Comparison of ENCODE assay signal across 10 cellular contexts in genomic region chr1:41804176-41804575, GRCh38.
A peak's percentile ranks its signal among the peaks of the same experiment; 100 is the strongest.
DNase-seq lines count a peak whose midpoint lies in the region; ATAC-seq and TF ChIP-seq lines count a peak whose summit lies in the region.
"Had no signal": no experiment of that assay in that cellular context is flagged by ENCODE, and none has a peak within 500 bp of the region (broad histone marks: within the 10 kb centered on the region; RNA-seq: fewer than 3 reads in every experiment).

No MANE protein-coding gene starts in this region.

- POLR2A ChIA-PET in CD8-positive, alpha-beta T cell (lab: Charles Lee): interaction anchor here (1.4 kb wide), 1 partner anchor 15 kb away, joined by 4 read pairs; no protein-coding TSS in a partner anchor
- POLR2A ChIA-PET in activated CD4-positive, alpha-beta T cell treated with anti-CD3 and anti-CD28 coated beads, Interleukin-2, amount 10 ng/mL, durations not matched to agents 7 days and 5 days (lab: Charles Lee): no interaction called here

- no peak overlapping the region for H3K4me3 ChIP-seq in CD8-positive, alpha-beta T cell (ENCODE audit: low read depth, low read length)
- H3K4me3 ChIP-seq in GM23338 (no peak overlapping the region), endodermal cell (ENCODE audit: low read length) (no peak overlapping the region)

- 0 out of 2 replicates have a peak overlapping the region, but pooled peaks have one; percentile 32 for H2AFZ ChIP-seq in GM23338

- no peaks in the 10 kb centered on the region for H3K9me2 ChIP-seq in GM23338 (ENCODE audit: insufficient read depth)

- CTCF ChIA-PET in CD8-positive, alpha-beta T cell (lab: Charles Lee): interaction anchor here (1.0 to 3.2 kb wide), 6 partner anchors 8 to 230 kb away, joined by 3 to 12 read pairs (median 5); no protein-coding TSS in a partner anchor
- CTCF ChIA-PET in activated CD4-positive, alpha-beta T cell treated with anti-CD3 and anti-CD28 coated beads, Interleukin-2, amount 10 ng/mL, durations not matched to agents 7 days and 5 days (lab: Charles Lee): interaction anchor here (1.3 to 1.8 kb wide), 3 partner anchors 12 to 20 kb away, joined by 3 to 6 read pairs (median 3); no protein-coding TSS in a partner anchor

- H3K36me3 ChIP-seq in CD8-positive, alpha-beta T cell (ENCODE audit: insufficient read depth, low read length): no peaks in the 10 kb centered on the region
- H3K36me3 ChIP-seq in GM23338 (ENCODE audit: insufficient read depth) (no peaks in the 10 kb centered on the region), endodermal cell (ENCODE audit: control insufficient read depth, insufficient read depth, low read length) (no peaks in the 10 kb centered on the region)

- no peaks in the 10 kb centered on the region for H3K27me3 ChIP-seq in CD8-positive, alpha-beta T cell (ENCODE audit: insufficient read depth, low read length)
- H3K27me3 ChIP-seq in GM23338 (ENCODE audit: insufficient read depth) (no peaks in the 10 kb centered on the region), endodermal cell (ENCODE audit: control insufficient read depth, insufficient read depth, low read length, poor library complexity, severe bottlenecking) (no peaks in the 10 kb centered on the region)

- TF ChIP-seq CTCF in CD8-positive, alpha-beta T cell (IDR thresholded peaks at IDR 0.05): no peak
- TF ChIP-seq CTCF in GM23338 (conservative IDR thresholded peaks at IDR 0.05; ENCODE audit: low read depth in 2 of 2) (no peak), endodermal cell (conservative IDR thresholded peaks at IDR 0.05) (peak; percentile 11)

- H3K4me3 Mint-ChIP-seq in CD8-positive, alpha-beta T cell: peak overlapping the region; percentile 8
- H3K4me3 Mint-ChIP-seq in GM23338 (no peak overlapping the region), endodermal cell (no peak overlapping the region)
- H3K4me3 Mint-ChIP-seq in activated CD4-positive, alpha-beta T cell treated with anti-CD3 and anti-CD28 coated beads, Interleukin-2, amount 10 ng/mL, durations not matched to agents 7 days and 5 days: no peak overlapping the region
- H3K4me3 Mint-ChIP-seq: brain, nephron progenitor cell had no signal

- H3K79me2 ChIP-seq in GM23338 (replicated peaks; ENCODE audit: insufficient read depth): no peaks in the 10 kb centered on the region

- no peaks in the 10 kb centered on the region for H4K20me1 ChIP-seq in GM23338 (replicated peaks; ENCODE audit: insufficient read depth)

- no peak overlapping the region for H3K9ac ChIP-seq in endodermal cell (ENCODE audit: extremely low read depth, low read length, poor library complexity, severe bottlenecking)

- H3K27ac Mint-ChIP-seq in CD8-positive, alpha-beta T cell: peak overlapping the region; percentile 84
- H3K27ac Mint-ChIP-seq in GM23338 (no peak overlapping the region), endodermal cell (no peak overlapping the region)
- peak overlapping the region; percentile 73 for H3K27ac Mint-ChIP-seq in activated CD4-positive, alpha-beta T cell treated with anti-CD3 and anti-CD28 coated beads, Interleukin-2, amount 10 ng/mL, durations not matched to agents 7 days and 5 days
- H3K27ac Mint-ChIP-seq: brain, nephron progenitor cell had no signal

- H3K4me1 Mint-ChIP-seq in CD8-positive, alpha-beta T cell (ENCODE audit: low read depth): peaks cover 86% of the 10 kb centered on the region
- H3K4me1 Mint-ChIP-seq in GM23338: peaks cover 7% of the 10 kb centered on the region; the same call in 2 of the 3 replicates
- peaks cover 94% of the 10 kb centered on the region for H3K4me1 Mint-ChIP-seq in activated CD4-positive, alpha-beta T cell treated with anti-CD3 and anti-CD28 coated beads, Interleukin-2, amount 10 ng/mL, durations not matched to agents 7 days and 5 days
- H3K4me1 Mint-ChIP-seq in endodermal cell: no peaks in the 10 kb centered on the region

- H3K27me3 Mint-ChIP-seq in CD8-positive, alpha-beta T cell (ENCODE audit: low read depth): no peaks in the 10 kb centered on the region
- H3K27me3 Mint-ChIP-seq in GM23338 (ENCODE audit: insufficient read depth, low read depth, poor library complexity): peaks cover 6% of the 10 kb centered on the region
- no peaks in the 10 kb centered on the region for H3K27me3 Mint-ChIP-seq in activated CD4-positive, alpha-beta T cell treated with anti-CD3 and anti-CD28 coated beads, Interleukin-2, amount 10 ng/mL, durations not matched to agents 7 days and 5 days
- H3K27me3 Mint-ChIP-seq in endodermal cell (ENCODE audit: insufficient read depth): no peaks in the 10 kb centered on the region
- H3K27me3 Mint-ChIP-seq: brain had no signal

- H3K27ac ChIP-seq in CD8-positive, alpha-beta T cell (ENCODE audit: low read depth, low read length): no peak overlapping the region
- H3K27ac ChIP-seq in GM23338 (ENCODE audit: low read depth): no peak overlapping the region
- H3K27ac ChIP-seq in endodermal cell (ENCODE audit: low read depth, low read length): no peak overlapping the region

- peaks cover 86% of the 10 kb centered on the region for H3K4me1 ChIP-seq in CD8-positive, alpha-beta T cell (ENCODE audit: insufficient read depth, low read length)
- H3K4me1 ChIP-seq in GM23338 (ENCODE audit: insufficient read depth) (no peaks in the 10 kb centered on the region; the same call in 1 of the 2 replicates), endodermal cell (ENCODE audit: control insufficient read depth, insufficient read depth, low read length) (no peaks in the 10 kb centered on the region)

- no peaks in the 10 kb centered on the region for H3K36me3 Mint-ChIP-seq in CD8-positive, alpha-beta T cell
- H3K36me3 Mint-ChIP-seq in GM23338 (ENCODE audit: low read depth) (no peaks in the 10 kb centered on the region), endodermal cell (ENCODE audit: low read depth) (no peaks in the 10 kb centered on the region)
- H3K36me3 Mint-ChIP-seq in activated CD4-positive, alpha-beta T cell treated with anti-CD3 and anti-CD28 coated beads, Interleukin-2, amount 10 ng/mL, durations not matched to agents 7 days and 5 days (ENCODE audit: low read depth): peaks cover 20% of the 10 kb centered on the region
- H3K36me3 Mint-ChIP-seq: brain had no signal

- WGBS in endodermal cell (ENCODE audit: insufficient coverage in 1 of 2, insufficient read length in 1 of 2), 2 experiments: 83 to 85% methylated on average over 5 of the region's 5 CpGs

- intact Hi-C loops in CD8-positive, alpha-beta T cell (cut with DNase I, micrococcal nuclease): loop anchor here (5.0 kb wide), 3 partner anchors 47 to 142 kb away; no protein-coding TSS in a partner anchor

- no peaks in the 10 kb centered on the region for H3K9me3 ChIP-seq in CD8-positive, alpha-beta T cell (ENCODE audit: low read length)
- H3K9me3 ChIP-seq in endodermal cell (ENCODE audit: control insufficient read depth, low read length): no peaks in the 10 kb centered on the region

- ATAC-seq in CD8-positive, alpha-beta T cell: no peak
- ATAC-seq in GM23338 (no peak), GM21723 (IDR thresholded peaks at IDR 0.05; ENCODE audit: unreplicated experiment) (no peak)

- H3F3A ChIP-seq in GM23338 (replicated peaks; ENCODE audit: low read depth): no peaks in the 10 kb centered on the region

- DNase-seq in CD8-positive, alpha-beta T cell: peak in 5 of 7 experiments; percentile 19 to 62 (median 41)
- no peak for DNase-seq in GM23338 (ENCODE audit: low spot score)
- peak; percentile 57 for DNase-seq in activated CD4-positive, alpha-beta T cell treated with anti-CD3 and anti-CD28 coated beads, Interleukin-2, amount 10 ng/mL, durations not matched to agents 7 days and 5 days
- no peak for DNase-seq in endodermal cell
- DNase-seq in T1000 (lab: John Stamatoyannopoulos, UW): no peak
- no peak for DNase-seq in NCI-H2107 (lab: John Stamatoyannopoulos, UW)
- DNase-seq: Calu3, nephron progenitor cell had no signal

- H3K4me2 ChIP-seq in GM23338: no peak overlapping the region

- H3K9me3 Mint-ChIP-seq in CD8-positive, alpha-beta T cell: no peaks in the 10 kb centered on the region
- no peaks in the 10 kb centered on the region; the same call in 2 of the 3 replicates for H3K9me3 Mint-ChIP-seq in GM23338
- no peaks in the 10 kb centered on the region for H3K9me3 Mint-ChIP-seq in activated CD4-positive, alpha-beta T cell treated with anti-CD3 and anti-CD28 coated beads, Interleukin-2, amount 10 ng/mL, durations not matched to agents 7 days and 5 days
- H3K9me3 Mint-ChIP-seq in endodermal cell: no peaks in the 10 kb centered on the region
- H3K9me3 Mint-ChIP-seq: nephron progenitor cell had no signal

TF ChIP-seq in GM23338, 12 proteins besides CTCF, POLR2A, EP300 and RAD21 (continues in another document):
- TF ChIP-seq, protein P1, sequence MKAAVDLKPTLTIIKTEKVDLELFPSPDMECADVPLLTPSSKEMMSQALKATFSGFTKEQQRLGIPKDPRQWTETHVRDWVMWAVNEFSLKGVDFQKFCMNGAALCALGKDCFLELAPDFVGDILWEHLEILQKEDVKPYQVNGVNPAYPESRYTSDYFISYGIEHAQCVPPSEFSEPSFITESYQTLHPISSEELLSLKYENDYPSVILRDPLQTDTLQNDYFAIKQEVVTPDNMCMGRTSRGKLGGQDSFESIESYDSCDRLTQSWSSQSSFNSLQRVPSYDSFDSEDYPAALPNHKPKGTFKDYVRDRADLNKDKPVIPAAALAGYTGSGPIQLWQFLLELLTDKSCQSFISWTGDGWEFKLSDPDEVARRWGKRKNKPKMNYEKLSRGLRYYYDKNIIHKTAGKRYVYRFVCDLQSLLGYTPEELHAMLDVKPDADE (IDR thresholded peaks at IDR 0.05): no peak
- TF ChIP-seq CREB1 (CRISPR knock-in tag; IDR thresholded peaks at IDR 0.05; ENCODE audit: low read depth): no peak
- no peak for TF ChIP-seq JUNB (IDR thresholded peaks at IDR 0.05; ENCODE audit: unreplicated experiment)

Comparison
In these comparisons a context has a peak if more than half of its experiments do, and no peak if none do; other contexts are left out.
1. DNase-seq: peak in CD8-positive, alpha-beta T cell (5 of 7) and activated CD4-positive, alpha-beta T cell treated with anti-CD3 and anti-CD28 coated beads, Interleukin-2, amount 10 ng/mL, durations not matched to agents 7 days and 5 days (single experiment); none in GM23338 (single experiment), endodermal cell (single experiment), T1000 (single experiment) and NCI-H2107 (single experiment).
2. H3K27ac Mint-ChIP-seq: peak in CD8-positive, alpha-beta T cell (single experiment) and activated CD4-positive, alpha-beta T cell treated with anti-CD3 and anti-CD28 coated beads, Interleukin-2, amount 10 ng/mL, durations not matched to agents 7 days and 5 days (single experiment); none in GM23338 (single experiment) and endodermal cell (single experiment).